In genomic region chr1:25933479-25934365, GRCh38 we compare ENCODE assay signal across 11 cellular contexts. TPM values are rescaled to one million over a fixed set of nuclear protein-coding genes. Genes with fewer than 3 reads are reported as not detected.
DNase-seq lines count a peak whose midpoint lies in the region; FAIRE-seq and TF ChIP-seq lines count a peak whose summit lies in the region.
"Had no signal": no experiment of that assay in that cellular context is flagged by ENCODE, and none has a peak within 500 bp of the region (broad histone marks: within the 10 kb centered on the region; RNA-seq: fewer than 3 reads in every experiment).

No MANE protein-coding gene starts in this region.

- H3K27ac ChIP-seq in cingulate gyrus (ENCODE audit: low read depth, low read length) (peak overlapping the region; percentile 79), suprapubic skin (no peak overlapping the region)
- H3K27ac ChIP-seq: VCaP had no signal

- H3K27me3 ChIP-seq in suprapubic skin, result no peaks in the 10 kb centered on the region

- no peak for FAIRE-seq in GM12891 (lab: Jason Lieb, UNC)
- FAIRE-seq: HTR-8/SVneo had no signal

- DNase-seq in G401 (ENCODE audit: low spot score) (peak; percentile 26), NCI-H526 treated with DMSO at 0.1 percent for 48 hours (lab: John Stamatoyannopoulos, UW) (peak; percentile 8), occipital lobe (lab: John Stamatoyannopoulos, UW) (peak; percentile 41), islet precursor cell (no peak), GM12891 (ENCODE audit: insufficient read length, low spot score) (no peak), suprapubic skin (ENCODE audit: low spot score in 2 of 2) (no peak)
- DNase-seq in stimulated activated CD4-positive, alpha-beta T cell treated with anti-CD3 and anti-CD28 coated beads, Interleukin-4, amount 100 ng/mL, for 24 hours, result no peak
- DNase-seq: NCI-H2171 had no signal

- H3K36me3 ChIP-seq in suprapubic skin, result no peaks in the 10 kb centered on the region

- no peak for TF ChIP-seq EP300 in suprapubic skin (IDR thresholded peaks at IDR 0.05)

- H3K4me1 ChIP-seq in suprapubic skin, result peaks cover 3% of the 10 kb centered on the region

- no peaks in the 10 kb centered on the region for H3K9me3 ChIP-seq in suprapubic skin

- 59% methylated on average over 13 of the region's 13 CpGs for WGBS in suprapubic skin

- no peak for TF ChIP-seq CTCF in suprapubic skin (IDR thresholded peaks at IDR 0.05)

- TF ChIP-seq POLR2A in GM12891 (IDR thresholded peaks at IDR 0.05; ENCODE audit: low read depth, low read length), result no peak
- no peak for TF ChIP-seq POLR2A in suprapubic skin (IDR thresholded peaks at IDR 0.05)

- no peak overlapping the region for H3K4me3 ChIP-seq in suprapubic skin

- in situ Hi-C loops in G401 (cut with HindIII; ENCODE audit: low sequenced_read_pairs), result no loop called here

TF ChIP-seq in GM12891, 5 proteins besides CTCF, POLR2A, EP300 and RAD21:
- TF ChIP-seq PAX5 (IDR thresholded peaks at IDR 0.05; ENCODE audit: insufficient read depth, low read length, severe bottlenecking), result no peak
- no peak for TF ChIP-seq POU2F2 (IDR thresholded peaks at IDR 0.05; ENCODE audit: low read depth, low read length)
- no peak for TF ChIP-seq SPI1 (IDR thresholded peaks at IDR 0.05; ENCODE audit: low read depth, low read length)
- no peak for TF ChIP-seq TAF1 (IDR thresholded peaks at IDR 0.05; ENCODE audit: low read depth, low read length)
- no peak for TF ChIP-seq POLR2AphosphoS5 (IDR thresholded peaks at IDR 0.05; ENCODE audit: low read depth, low read length)

RNA-seq across cellular contexts. Expression of gene STMN1, which starts 27.5 kb away (rescaled TPM):
- 130 and 147 TPM in 2 replicates for total RNA-seq in G401 (2014; rRNA removed; shearing (Covaris generic))
- total RNA-seq in occipital lobe, result 706 TPM
- 247 TPM for polyA plus RNA-seq in GM12891 (2012; ENCODE audit: low read depth, missing spikeins)
- 10 to 100 TPM; 21.8 to 33.6 (median 28.1) TPM for total RNA-seq in suprapubic skin

RNA-seq across cellular contexts. Expression of gene PAQR7, which starts 58.2 kb away (rescaled TPM):
- 17.4 and 18.3 TPM in 2 replicates for total RNA-seq in G401 (2014; rRNA removed; shearing (Covaris generic))
- total RNA-seq in occipital lobe (8.1 TPM), suprapubic skin (10 to 100 TPM; 14.3 to 20.9 (median 16.6) TPM)
- polyA plus RNA-seq in GM12891 (2012; ENCODE audit: low read depth, missing spikeins), result 7.8 TPM

Comparison
In these comparisons a context has a peak if more than half of its experiments do, and no peak if none do; other contexts are left out.
1. DNase-seq: peak in G401 (single experiment), NCI-H526 treated with DMSO at 0.1 percent for 48 hours (single experiment) and occipital lobe (single experiment); none in islet precursor cell (single experiment), stimulated activated CD4-positive, alpha-beta T cell treated with anti-CD3 and anti-CD28 coated beads, Interleukin-4, amount 100 ng/mL, for 24 hours (single experiment), GM12891 (single experiment) and suprapubic skin (0 of 2).